ENCODE assay signal across 2 cellular contexts in genomic region chr16:13203725-13204124, GRCh38.
TF ChIP-seq lines count a peak whose summit lies in the region.

No MANE protein-coding gene starts in this region.

TF ChIP-seq in IMR-90, 13 proteins besides CTCF, POLR2A, EP300 and RAD21:
- TF ChIP-seq USF2 (IDR thresholded peaks at IDR 0.05; ENCODE audit: low read depth, low read length) (no peak), MAZ (IDR thresholded peaks at IDR 0.05; ENCODE audit: borderline replicate concordance, low read depth, low read length) (no peak), CEBPB (IDR thresholded peaks at IDR 0.05; ENCODE audit: low read depth, low read length) (no peak), MAFK (IDR thresholded peaks at IDR 0.05; ENCODE audit: low read depth, low read length) (no peak)

TF ChIP-seq in H1, 55 proteins besides CTCF, POLR2A, EP300 and RAD21:
- no peak for TF ChIP-seq JUN (IDR thresholded peaks at IDR 0.05; ENCODE audit: low read depth, low read length)
- TF ChIP-seq, protein P1, sequence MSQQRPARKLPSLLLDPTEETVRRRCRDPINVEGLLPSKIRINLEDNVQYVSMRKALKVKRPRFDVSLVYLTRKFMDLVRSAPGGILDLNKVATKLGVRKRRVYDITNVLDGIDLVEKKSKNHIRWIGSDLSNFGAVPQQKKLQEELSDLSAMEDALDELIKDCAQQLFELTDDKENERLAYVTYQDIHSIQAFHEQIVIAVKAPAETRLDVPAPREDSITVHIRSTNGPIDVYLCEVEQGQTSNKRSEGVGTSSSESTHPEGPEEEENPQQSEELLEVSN (IDR thresholded peaks at IDR 0.05): no peak
- no peak for TF ChIP-seq SUZ12 (IDR thresholded peaks at IDR 0.05; ENCODE audit: low read length)
- TF ChIP-seq EGR1 (IDR thresholded peaks at IDR 0.05; ENCODE audit: borderline replicate concordance, low read depth, low read length): no peak
